8 cellular contexts compared by ENCODE assay signal in the genomic region with DNA sequence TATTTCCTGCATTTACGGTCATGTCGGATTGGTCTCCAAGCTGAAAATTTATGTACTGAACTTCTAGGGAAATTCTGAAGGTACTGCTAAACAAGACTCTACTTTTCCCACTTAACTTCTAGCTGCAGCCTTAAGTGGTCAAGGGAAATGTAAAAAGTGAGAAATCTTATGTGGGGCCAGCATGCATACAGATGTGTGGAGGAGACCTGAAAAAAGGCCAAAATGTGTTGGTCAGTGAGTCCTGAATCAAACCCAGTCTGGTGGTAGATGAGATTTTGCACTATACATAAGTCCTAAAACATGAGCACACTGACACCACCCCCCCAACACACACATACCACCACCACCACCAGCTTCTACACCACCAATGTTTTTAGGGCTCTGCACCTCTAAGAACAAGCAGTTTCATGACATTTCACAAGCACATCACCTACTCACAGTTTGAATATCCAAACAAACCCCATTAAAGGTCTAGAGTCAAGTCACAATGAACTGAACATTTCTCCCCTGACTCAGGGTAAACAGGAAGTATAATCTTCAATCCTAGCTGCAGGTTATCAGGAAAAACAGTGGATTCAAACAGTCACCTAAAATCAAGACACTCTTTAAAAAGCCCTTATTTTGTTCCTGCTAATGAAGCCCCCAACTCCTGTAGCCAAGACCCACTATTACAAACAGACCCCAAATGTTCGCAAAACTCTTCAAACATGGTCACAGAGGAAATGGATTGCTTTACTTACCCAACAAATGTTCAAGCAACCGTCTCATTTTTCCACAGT.
DNase-seq lines count a peak whose midpoint lies in the region; ATAC-seq and TF ChIP-seq lines count a peak whose summit lies in the region.

No MANE protein-coding gene starts in this region.

- no peak for TF ChIP-seq CTCF in fibroblast of pulmonary artery (IDR thresholded peaks at IDR 0.05; ENCODE audit: low read length, missing control alignments)

- peak overlapping the region; percentile 93 for H3K27ac Mint-ChIP-seq in T-helper 1 cell treated with Interleukin-12 subunit alpha and Interleukin-12 subunit beta and Interleukin-4 antibody, amounts not matched to agents 30 μg/mL and 1 μg/mL, for 36 hours
- H3K27ac Mint-ChIP-seq in stimulated activated naive B cell treated with anti-CD40 and anti-IgM and Interleukin-4, amounts not matched to agents 10 μg/mL and 1 μg/mL and 100 μg/mL, for 72 hours: peak overlapping the region; percentile 100

- H3K36me3 Mint-ChIP-seq in T-helper 1 cell treated with Interleukin-12 subunit alpha and Interleukin-12 subunit beta and Interleukin-4 antibody, amounts not matched to agents 30 μg/mL and 1 μg/mL, for 36 hours (ENCODE audit: low read depth): peaks cover 15% of the 10 kb centered on the region
- H3K36me3 Mint-ChIP-seq in stimulated activated naive B cell treated with anti-CD40 and anti-IgM and Interleukin-4, amounts not matched to agents 10 μg/mL and 1 μg/mL and 100 μg/mL, for 72 hours: peaks cover 8 to 20% of the 10 kb centered on the region in 2 donors

- peaks cover 48% of the 10 kb centered on the region for H3K4me1 Mint-ChIP-seq in T-helper 1 cell treated with Interleukin-12 subunit alpha and Interleukin-12 subunit beta and Interleukin-4 antibody, amounts not matched to agents 30 μg/mL and 1 μg/mL, for 36 hours (ENCODE audit: low read depth)
- peaks cover 0 to 57% of the 10 kb centered on the region in 2 donors for H3K4me1 Mint-ChIP-seq in stimulated activated naive B cell treated with anti-CD40 and anti-IgM and Interleukin-4, amounts not matched to agents 10 μg/mL and 1 μg/mL and 100 μg/mL, for 72 hours

- H3K9me3 Mint-ChIP-seq in T-helper 1 cell treated with Interleukin-12 subunit alpha and Interleukin-12 subunit beta and Interleukin-4 antibody, amounts not matched to agents 30 μg/mL and 1 μg/mL, for 36 hours: no peaks in the 10 kb centered on the region
- H3K9me3 Mint-ChIP-seq in stimulated activated naive B cell treated with anti-CD40 and anti-IgM and Interleukin-4, amounts not matched to agents 10 μg/mL and 1 μg/mL and 100 μg/mL, for 72 hours: no peaks in the 10 kb centered on the region

- no peaks in the 10 kb centered on the region for H3K27me3 Mint-ChIP-seq in T-helper 1 cell treated with Interleukin-12 subunit alpha and Interleukin-12 subunit beta and Interleukin-4 antibody, amounts not matched to agents 30 μg/mL and 1 μg/mL, for 36 hours (ENCODE audit: low read depth)
- no peaks in the 10 kb centered on the region for H3K27me3 Mint-ChIP-seq in stimulated activated naive B cell treated with anti-CD40 and anti-IgM and Interleukin-4, amounts not matched to agents 10 μg/mL and 1 μg/mL and 100 μg/mL, for 72 hours

- no peak for ATAC-seq in stimulated activated naive B cell treated with anti-CD40 and anti-IgM and Interleukin-4, amounts not matched to agents 10 μg/mL and 1 μg/mL and 100 μg/mL, for 72 hours (replicated peaks)

- peak overlapping the region; percentile 80 for H3K4me3 Mint-ChIP-seq in T-helper 1 cell treated with Interleukin-12 subunit alpha and Interleukin-12 subunit beta and Interleukin-4 antibody, amounts not matched to agents 30 μg/mL and 1 μg/mL, for 36 hours
- H3K4me3 Mint-ChIP-seq in stimulated activated naive B cell treated with anti-CD40 and anti-IgM and Interleukin-4, amounts not matched to agents 10 μg/mL and 1 μg/mL and 100 μg/mL, for 72 hours: peak overlapping the region; percentile 92 to 96

- peak; percentile 70 for DNase-seq in SIG-M5 treated with dmso at 0.1 percent for 504 hours (lab: John Stamatoyannopoulos, UW; ENCODE audit: unreplicated experiment)
- DNase-seq in SIG-M5 (lab: John Stamatoyannopoulos, UW): no peak
- DNase-seq in fibroblast of pulmonary artery (ENCODE audit: low read depth): peak; percentile 49
- DNase-seq in stimulated activated naive B cell treated with anti-CD40 and anti-IgM and Interleukin-4, amounts not matched to agents 10 μg/mL and 1 μg/mL and 100 μg/mL, for 72 hours: no peak
- no peak for DNase-seq in retina
- no peak for DNase-seq in NCI-H345 treated with DMSO at 0.1 percent for 48 hours (lab: John Stamatoyannopoulos, UW; ENCODE audit: unreplicated experiment)
- DNase-seq in NCI-H510A (lab: John Stamatoyannopoulos, UW): no peak

- H3K4me3 ChIP-seq in fibroblast of pulmonary artery (replicated peaks; ENCODE audit: low read depth, low read length): peak overlapping the region; percentile 63

Comparison
In these comparisons a context has a peak if more than half of its experiments do, and no peak if none do; other contexts are left out.
1. DNase-seq: peak in SIG-M5 treated with dmso at 0.1 percent for 504 hours (single experiment) and fibroblast of pulmonary artery (single experiment); none in SIG-M5 (single experiment), stimulated activated naive B cell treated with anti-CD40 and anti-IgM and Interleukin-4, amounts not matched to agents 10 μg/mL and 1 μg/mL and 100 μg/mL, for 72 hours (single experiment), retina (single experiment), NCI-H345 treated with DMSO at 0.1 percent for 48 hours (single experiment) and NCI-H510A (single experiment).